8 cellular contexts compared by ENCODE assay signal in the genomic region with DNA sequence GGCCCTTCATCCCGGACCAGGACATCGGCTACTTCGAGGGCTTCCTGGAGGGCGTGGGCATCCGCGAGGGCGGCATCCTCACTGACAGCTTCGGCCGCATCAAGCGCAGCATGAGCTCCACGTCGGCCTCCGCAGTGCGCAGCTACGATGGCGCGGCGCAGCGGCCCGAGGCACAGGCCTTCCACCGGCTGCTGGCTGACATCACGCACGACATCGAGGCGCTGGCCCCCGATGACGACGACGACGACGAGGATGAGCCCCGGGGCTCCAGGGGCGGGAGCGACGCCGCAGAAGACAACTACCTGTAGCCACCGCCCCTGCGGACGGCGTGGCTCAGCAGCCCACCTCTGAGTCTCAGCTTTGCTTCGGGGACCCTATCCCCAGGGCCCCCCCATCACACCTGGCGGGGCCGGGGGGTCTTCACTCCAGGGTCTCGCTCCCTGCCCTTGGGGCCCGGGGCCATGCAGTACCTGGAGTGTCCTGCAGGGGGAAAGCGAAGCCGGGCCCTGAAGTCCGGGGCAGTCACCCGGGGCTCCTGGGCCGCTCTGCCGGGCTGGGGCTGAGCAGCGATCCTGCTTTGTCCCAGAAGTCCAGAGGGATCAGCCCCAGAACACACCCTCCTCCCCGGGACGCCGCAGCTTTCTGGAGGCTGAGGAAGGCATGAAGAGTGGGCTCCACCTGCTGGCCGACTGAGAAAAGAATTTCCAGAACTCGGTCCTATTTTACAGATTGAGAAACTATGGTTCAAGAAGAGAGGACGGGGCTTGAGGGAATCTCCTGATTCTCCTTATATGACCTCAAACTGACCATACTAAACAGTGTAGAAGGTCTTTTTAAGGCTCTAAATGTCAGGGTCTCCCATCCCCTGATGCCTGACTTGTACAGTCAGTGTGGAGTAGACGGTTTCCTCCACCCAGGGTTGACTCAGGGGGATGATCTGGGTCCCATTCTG. TPM values are rescaled to one million over a fixed set of nuclear protein-coding genes. Genes with fewer than 3 reads are reported as not detected.
DNase-seq lines count a peak whose midpoint lies in the region; ATAC-seq and TF ChIP-seq lines count a peak whose summit lies in the region.

No MANE protein-coding gene starts in this region.

- DNase-seq in GM04503 (ENCODE audit: low read depth) (peak; percentile 30), NCI-H1092 (lab: John Stamatoyannopoulos, UW) (peak; percentile 48), glutamatergic neuron (peak; percentile 98), uterus (peak; percentile 64 to 65)
- peak; percentile 64 to 70 for DNase-seq in activated naive CD4-positive, alpha-beta T cell treated with anti-CD3 and anti-CD28 coated beads, Interleukin-2, amount 50 U/mL, for 72 hours (ENCODE audit: low spot score in 2 of 2)

- H3K27me3 ChIP-seq in parathyroid adenoma (ENCODE audit: control insufficient read depth, insufficient read depth, low read length) = no peaks in the 10 kb centered on the region
- H3K27me3 ChIP-seq in uterus = peaks cover 0 to 16% of the 10 kb centered on the region in 2 donors

- no peak overlapping the region for H3K4me2 ChIP-seq in parathyroid adenoma (ENCODE audit: low read length)

- peak; percentile 100 for TF ChIP-seq CTCF in glutamatergic neuron (IDR thresholded peaks at IDR 0.05; ENCODE audit: partially characterized antibody, unreplicated experiment)
- TF ChIP-seq CTCF in parathyroid adenoma (IDR thresholded peaks at IDR 0.05) = peak; percentile 98
- TF ChIP-seq CTCF in uterus (IDR thresholded peaks at IDR 0.05) = peak; percentile 60 to 84 (median 66)

- H3K27ac ChIP-seq in parathyroid adenoma (no peak overlapping the region), uterus (no peak overlapping the region)

- H3K4me1 ChIP-seq in parathyroid adenoma (no peaks in the 10 kb centered on the region), uterus (no peaks in the 10 kb centered on the region)

- peaks cover 8% of the 10 kb centered on the region for H3K27me3 Mint-ChIP-seq in glutamatergic neuron (ENCODE audit: unreplicated experiment)

- TF ChIP-seq POLR2A in uterus (IDR thresholded peaks at IDR 0.05) = no peak

- H3K9me3 ChIP-seq in parathyroid adenoma (ENCODE audit: control insufficient read depth, low read length) (no peaks in the 10 kb centered on the region), uterus (no peaks in the 10 kb centered on the region)

- no peak overlapping the region for H3K9ac ChIP-seq in parathyroid adenoma

- H3K36me3 Mint-ChIP-seq in activated naive CD4-positive, alpha-beta T cell treated with anti-CD3 and anti-CD28 coated beads, Interleukin-2, amount 50 U/mL, for 72 hours = no peaks in the 10 kb centered on the region
- H3K36me3 Mint-ChIP-seq in glutamatergic neuron (ENCODE audit: unreplicated experiment) = peaks cover 4% of the 10 kb centered on the region

- peaks cover 22% of the 10 kb centered on the region for H3K4me1 Mint-ChIP-seq in glutamatergic neuron (ENCODE audit: low read depth, unreplicated experiment)

- H3K79me2 ChIP-seq in parathyroid adenoma = no peaks in the 10 kb centered on the region

- H3K4me3 Mint-ChIP-seq in glutamatergic neuron (ENCODE audit: unreplicated experiment) = peak overlapping the region; percentile 62

- peak overlapping the region; percentile 31 for H2AFZ ChIP-seq in parathyroid adenoma

- intact Hi-C loops in uterus (cut with DNase I; ENCODE audit: low total_unique reads) = loop anchor here (5.0 kb wide), 1 partner anchor 209 kb away; no protein-coding TSS in a partner anchor

- no peaks in the 10 kb centered on the region for H3K9me3 Mint-ChIP-seq in activated naive CD4-positive, alpha-beta T cell treated with anti-CD3 and anti-CD28 coated beads, Interleukin-2, amount 50 U/mL, for 72 hours
- peaks cover 8% of the 10 kb centered on the region for H3K9me3 Mint-ChIP-seq in glutamatergic neuron (ENCODE audit: unreplicated experiment)

- ATAC-seq in SK-N-SH treated with all-trans-retinoic acid at 6 μM for 48 hours (peak; percentile 94), HG02852 (IDR thresholded peaks at IDR 0.05; ENCODE audit: unreplicated experiment) (no peak)
- peak; percentile 85 to 86 for ATAC-seq in activated naive CD4-positive, alpha-beta T cell treated with anti-CD3 and anti-CD28 coated beads, Interleukin-2, amount 50 U/mL, for 72 hours

- H3K4me3 ChIP-seq in parathyroid adenoma (ENCODE audit: low read depth, low read length) = no peak overlapping the region
- H3K4me3 ChIP-seq in uterus = no peak overlapping the region

- no peak overlapping the region for H3K27ac Mint-ChIP-seq in activated naive CD4-positive, alpha-beta T cell treated with anti-CD3 and anti-CD28 coated beads, Interleukin-2, amount 50 U/mL, for 72 hours
- no peak overlapping the region for H3K27ac Mint-ChIP-seq in glutamatergic neuron (ENCODE audit: unreplicated experiment)

- H3K36me3 ChIP-seq in parathyroid adenoma (ENCODE audit: control insufficient read depth, insufficient read depth, low read length) (no peaks in the 10 kb centered on the region), uterus (no peaks in the 10 kb centered on the region)

TF ChIP-seq in SK-N-SH treated with all-trans-retinoic acid at 6 μM for 48 hours, 23 proteins besides CTCF, POLR2A, EP300 and RAD21:
- TF ChIP-seq, protein P1, sequence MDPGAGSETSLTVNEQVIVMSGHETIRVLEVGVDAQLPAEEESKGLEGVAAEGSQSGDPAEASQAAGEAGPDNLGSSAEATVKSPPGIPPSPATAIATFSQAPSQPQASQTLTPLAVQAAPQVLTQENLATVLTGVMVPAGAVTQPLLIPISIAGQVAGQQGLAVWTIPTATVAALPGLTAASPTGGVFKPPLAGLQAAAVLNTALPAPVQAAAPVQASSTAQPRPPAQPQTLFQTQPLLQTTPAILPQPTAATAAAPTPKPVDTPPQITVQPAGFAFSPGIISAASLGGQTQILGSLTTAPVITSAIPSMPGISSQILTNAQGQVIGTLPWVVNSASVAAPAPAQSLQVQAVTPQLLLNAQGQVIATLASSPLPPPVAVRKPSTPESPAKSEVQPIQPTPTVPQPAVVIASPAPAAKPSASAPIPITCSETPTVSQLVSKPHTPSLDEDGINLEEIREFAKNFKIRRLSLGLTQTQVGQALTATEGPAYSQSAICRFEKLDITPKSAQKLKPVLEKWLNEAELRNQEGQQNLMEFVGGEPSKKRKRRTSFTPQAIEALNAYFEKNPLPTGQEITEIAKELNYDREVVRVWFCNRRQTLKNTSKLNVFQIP (CRISPR knock-in tag; IDR thresholded peaks at IDR 0.05; ENCODE audit: borderline replicate concordance, low read depth) = no peak
- TF ChIP-seq, protein P2, sequence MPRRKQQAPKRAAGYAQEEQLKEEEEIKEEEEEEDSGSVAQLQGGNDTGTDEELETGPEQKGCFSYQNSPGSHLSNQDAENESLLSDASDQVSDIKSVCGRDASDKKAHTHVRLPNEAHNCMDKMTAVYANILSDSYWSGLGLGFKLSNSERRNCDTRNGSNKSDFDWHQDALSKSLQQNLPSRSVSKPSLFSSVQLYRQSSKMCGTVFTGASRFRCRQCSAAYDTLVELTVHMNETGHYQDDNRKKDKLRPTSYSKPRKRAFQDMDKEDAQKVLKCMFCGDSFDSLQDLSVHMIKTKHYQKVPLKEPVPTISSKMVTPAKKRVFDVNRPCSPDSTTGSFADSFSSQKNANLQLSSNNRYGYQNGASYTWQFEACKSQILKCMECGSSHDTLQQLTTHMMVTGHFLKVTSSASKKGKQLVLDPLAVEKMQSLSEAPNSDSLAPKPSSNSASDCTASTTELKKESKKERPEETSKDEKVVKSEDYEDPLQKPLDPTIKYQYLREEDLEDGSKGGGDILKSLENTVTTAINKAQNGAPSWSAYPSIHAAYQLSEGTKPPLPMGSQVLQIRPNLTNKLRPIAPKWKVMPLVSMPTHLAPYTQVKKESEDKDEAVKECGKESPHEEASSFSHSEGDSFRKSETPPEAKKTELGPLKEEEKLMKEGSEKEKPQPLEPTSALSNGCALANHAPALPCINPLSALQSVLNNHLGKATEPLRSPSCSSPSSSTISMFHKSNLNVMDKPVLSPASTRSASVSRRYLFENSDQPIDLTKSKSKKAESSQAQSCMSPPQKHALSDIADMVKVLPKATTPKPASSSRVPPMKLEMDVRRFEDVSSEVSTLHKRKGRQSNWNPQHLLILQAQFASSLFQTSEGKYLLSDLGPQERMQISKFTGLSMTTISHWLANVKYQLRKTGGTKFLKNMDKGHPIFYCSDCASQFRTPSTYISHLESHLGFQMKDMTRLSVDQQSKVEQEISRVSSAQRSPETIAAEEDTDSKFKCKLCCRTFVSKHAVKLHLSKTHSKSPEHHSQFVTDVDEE (CRISPR knock-in tag; IDR thresholded peaks at IDR 0.05) = no peak
- TF ChIP-seq, protein P3, sequence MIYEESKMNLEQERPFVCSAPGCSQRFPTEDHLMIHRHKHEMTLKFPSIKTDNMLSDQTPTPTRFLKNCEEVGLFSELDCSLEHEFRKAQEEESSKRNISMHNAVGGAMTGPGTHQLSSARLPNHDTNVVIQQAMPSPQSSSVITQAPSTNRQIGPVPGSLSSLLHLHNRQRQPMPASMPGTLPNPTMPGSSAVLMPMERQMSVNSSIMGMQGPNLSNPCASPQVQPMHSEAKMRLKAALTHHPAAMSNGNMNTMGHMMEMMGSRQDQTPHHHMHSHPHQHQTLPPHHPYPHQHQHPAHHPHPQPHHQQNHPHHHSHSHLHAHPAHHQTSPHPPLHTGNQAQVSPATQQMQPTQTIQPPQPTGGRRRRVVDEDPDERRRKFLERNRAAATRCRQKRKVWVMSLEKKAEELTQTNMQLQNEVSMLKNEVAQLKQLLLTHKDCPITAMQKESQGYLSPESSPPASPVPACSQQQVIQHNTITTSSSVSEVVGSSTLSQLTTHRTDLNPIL (CRISPR knock-in tag; IDR thresholded peaks at IDR 0.05; ENCODE audit: low read depth) = no peak
- TF ChIP-seq TCF4 (CRISPR knock-in tag; IDR thresholded peaks at IDR 0.05; ENCODE audit: borderline replicate concordance) (no peak), ZNF8 (CRISPR knock-in tag; IDR thresholded peaks at IDR 0.05) (no peak), SNAI2 (CRISPR knock-in tag; IDR thresholded peaks at IDR 0.05) (no peak)

RNA-seq across cellular contexts. Expression of a gene that starts 20.8 kb away (rescaled TPM):
- under 1 TPM in 1 of 2 donors, not detected in 1; 0.16 TPM for total RNA-seq in activated naive CD4-positive, alpha-beta T cell treated with anti-CD3 and anti-CD28 coated beads, Interleukin-2, amount 50 U/mL, for 72 hours
- total RNA-seq in glutamatergic neuron (ENCODE audit: unreplicated experiment) (0.78 TPM), uterus (1 to 10 TPM; 1.3 to 7.0 (median 4.1) TPM)

RNA-seq across cellular contexts. Expression of a gene that starts 21.0 kb away (rescaled TPM):
- total RNA-seq in activated naive CD4-positive, alpha-beta T cell treated with anti-CD3 and anti-CD28 coated beads, Interleukin-2, amount 50 U/mL, for 72 hours = not detected
- 6.3 TPM for total RNA-seq in glutamatergic neuron (ENCODE audit: unreplicated experiment)
- total RNA-seq in uterus = 10 to 100 TPM in 2 of 4 donors, 1 to 10 TPM in 2; 3.5 to 21.9 (median 10.0) TPM

Comparison
In these comparisons a context has a peak if more than half of its experiments do, and no peak if none do; other contexts are left out.
1. DNase-seq: peak in every context shown above with its lines; median percentile 98 in glutamatergic neuron; 67 in activated naive CD4-positive, alpha-beta T cell treated with anti-CD3 and anti-CD28 coated beads, Interleukin-2, amount 50 U/mL, for 72 hours; 64 in uterus; 48 in NCI-H1092; 30 in GM04503.